19 cellular contexts compared by ENCODE assay signal in the genomic region with DNA sequence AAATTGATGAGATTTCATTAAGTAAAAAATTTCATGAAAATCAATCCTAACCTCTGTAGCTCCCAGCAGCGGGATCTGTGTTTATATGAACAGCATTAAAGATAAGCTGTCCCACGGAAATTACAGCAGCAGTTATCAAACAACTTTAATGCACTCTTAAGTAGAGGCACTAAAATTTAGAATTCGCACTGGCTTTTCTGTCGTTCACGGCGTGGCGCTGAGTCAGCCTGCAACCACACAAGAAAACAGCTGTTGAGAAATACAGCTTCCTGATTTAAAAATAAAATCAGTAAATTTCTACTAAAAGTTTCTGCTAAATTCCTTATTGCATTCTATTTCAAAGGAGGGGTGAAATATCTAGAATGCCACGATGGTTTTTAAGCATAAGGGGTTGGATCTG.
DNase-seq lines count a peak whose midpoint lies in the region; ATAC-seq, FAIRE-seq and TF ChIP-seq lines count a peak whose summit lies in the region.
"Had no signal": no experiment of that assay in that cellular context is flagged by ENCODE, and none has a peak within 500 bp of the region (broad histone marks: within the 10 kb centered on the region; RNA-seq: fewer than 3 reads in every experiment).

No MANE protein-coding gene starts in this region.

- no peak for TF ChIP-seq CTCF in NB4 (IDR thresholded peaks at IDR 0.05; ENCODE audit: low read depth, low read length)
- TF ChIP-seq CTCF in fibroblast of villous mesenchyme (IDR thresholded peaks at IDR 0.05; ENCODE audit: insufficient read depth, low read depth, low read length) = no peak

- FAIRE-seq in urothelium cell line (lab: Jason Lieb, UNC) = no peak
- FAIRE-seq: K562, RCC 7860 had no signal

- ATAC-seq in sciatic nerve = peak; percentile 66
- ATAC-seq in HG03097 (IDR thresholded peaks at IDR 0.05; ENCODE audit: low FRiP score, unreplicated experiment) = no peak
- ATAC-seq: K562 had no signal

- intact Hi-C loops in sciatic nerve (cut with DNase I) = no loop called here

- DNase-seq in activated T-cell treated with anti-CD3 and anti-CD28 coated beads, Interleukin-2, amount 50 U/mL, for 1 hour = peak; percentile 25
- DNase-seq in activated T-cell treated with anti-CD3 and anti-CD28 coated beads for 4 hours (no peak), NB4 (ENCODE audit: low read depth) (peak; percentile 19), fibroblast of villous mesenchyme (ENCODE audit: low read depth) (peak; percentile 15), sciatic nerve (ENCODE audit: low spot score) (no peak), urothelium cell line (ENCODE audit: low spot score) (no peak), HT-29 (ENCODE audit: low spot score) (no peak)
- DNase-seq: activated CD4-positive, alpha-beta T cell treated with anti-CD3 and anti-CD28 coated beads for 1 hour; activated T-cell treated with anti-CD3 and anti-CD28 coated beads, Interleukin-2, amount 50 U/mL, for 48 hours; Caco-2; colonic mucosa; GDM1; hippocampal formation; NCI-H526 treated with DMSO at 0.1 percent for 48 hours; retina had no signal

- no peak for TF ChIP-seq POLR2A in NB4 (IDR thresholded peaks at IDR 0.05; ENCODE audit: extremely low read depth, insufficient read length)

- no peak overlapping the region for H3K4me3 ChIP-seq in NB4 (ENCODE audit: low read depth, low read length)
- no peak overlapping the region for H3K4me3 ChIP-seq in fibroblast of villous mesenchyme (ENCODE audit: low read depth, low read length)
- H3K4me3 ChIP-seq: colonic mucosa, K562, tibial nerve had no signal

Comparison
In these comparisons a context has a peak if more than half of its experiments do, and no peak if none do; other contexts are left out.
1. DNase-seq: peak in activated T-cell treated with anti-CD3 and anti-CD28 coated beads, Interleukin-2, amount 50 U/mL, for 1 hour (single experiment), NB4 (single experiment) and fibroblast of villous mesenchyme (single experiment); none in activated T-cell treated with anti-CD3 and anti-CD28 coated beads for 4 hours (single experiment), sciatic nerve (single experiment), urothelium cell line (single experiment) and HT-29 (single experiment).